In the genomic region with DNA sequence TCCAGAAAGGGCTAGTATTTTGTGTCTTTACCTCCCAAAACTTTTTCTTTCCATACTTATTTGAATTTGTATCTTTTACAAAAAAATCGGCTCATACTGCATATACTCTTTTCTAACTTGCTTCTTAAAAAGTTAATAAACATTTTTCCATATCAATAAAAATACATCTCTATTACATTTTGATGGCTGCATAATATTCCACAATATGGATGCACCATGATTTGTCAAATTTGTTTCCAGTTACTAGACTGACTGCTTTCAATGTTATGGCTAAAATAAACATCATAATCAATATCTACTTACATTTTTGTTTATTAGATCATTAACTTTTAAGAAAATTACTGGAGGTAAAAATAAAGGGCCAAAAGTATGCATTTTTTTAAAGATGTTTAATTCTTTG, we compare ENCODE assay signal across 27 cellular contexts.
DNase-seq lines count a peak whose midpoint lies in the region; ATAC-seq, FAIRE-seq and TF ChIP-seq lines count a peak whose summit lies in the region.
"Had no signal": no experiment of that assay in that cellular context is flagged by ENCODE, and none has a peak within 500 bp of the region (broad histone marks: within the 10 kb centered on the region; RNA-seq: fewer than 3 reads in every experiment).

No MANE protein-coding gene starts in this region.

- no peak overlapping the region for H3K9ac ChIP-seq in K562 (ENCODE audit: insufficient read depth in 1 of 2, low read depth in 2 of 2, low read length in 2 of 2)
- H3K9ac ChIP-seq: BLaER1 had no signal

- no peak overlapping the region for H3K27ac Mint-ChIP-seq in MCF 10A (ENCODE audit: low read depth, unreplicated experiment)
- H3K27ac Mint-ChIP-seq: CD14-positive monocyte; CD4-positive, CD25-positive, alpha-beta regulatory T cell; CD8-positive, alpha-beta T cell had no signal

- BruUV-seq in K562 (replicated peaks; lab: Mats Ljungman, UMichigan) (no TSS peak), MCF 10A (replicated peaks; lab: Mats Ljungman, UMichigan) (no TSS peak)

- ATAC-seq in left ventricle myocardium superior (no peak), K562 (no peak)
- ATAC-seq: CD8-positive, alpha-beta T cell; GM12878 had no signal

- no peaks in the 10 kb centered on the region for H3K79me2 ChIP-seq in K562 (ENCODE audit: control insufficient read depth, insufficient read depth, low read length)

- H3K4me3 Mint-ChIP-seq in MCF 10A (ENCODE audit: unreplicated experiment) = no peak overlapping the region
- H3K4me3 Mint-ChIP-seq: CD14-positive monocyte; CD4-positive, CD25-positive, alpha-beta regulatory T cell; CD8-positive, alpha-beta T cell had no signal

- intact Hi-C loops in left ventricle myocardium inferior (cut with micrococcal nuclease) (no loop called here), left ventricle myocardium superior (cut with micrococcal nuclease) (no loop called here), K562 (cut with micrococcal nuclease) (no loop called here), MCF 10A (cut with micrococcal nuclease) (no loop called here)

- H3K36me3 ChIP-seq in left ventricle myocardium inferior = no peaks in the 10 kb centered on the region
- peaks cover 3% of the 10 kb centered on the region; the same call in 1 of the 3 replicates for H3K36me3 ChIP-seq in K562 (ENCODE audit: control insufficient read depth, insufficient read depth, low read length)
- H3K36me3 ChIP-seq: BLaER1 had no signal

- POLR2A ChIA-PET in K562 (lab: Yijun Ruan, JAX) = no interaction called here
- POLR2A ChIA-PET in MCF 10A (lab: Yijun Ruan, JAX) = no interaction called here

- FAIRE-seq in K562 (lab: Jason Lieb, UNC) = no peak
- peak; percentile 78 for FAIRE-seq in islet of Langerhans (lab: Jason Lieb, UNC)
- no peak for FAIRE-seq in D721Med (lab: Jason Lieb, UNC)
- FAIRE-seq: A204.1, GM12878, GM12892, GM18507 had no signal

- 67% methylated on average over 1 of the region's 1 CpG for WGBS in K562 (ENCODE audit: insufficient coverage, low coverage, missing lambda C conversion rate)

- no peaks in the 10 kb centered on the region for H4K20me1 ChIP-seq in K562 (replicated peaks; ENCODE audit: control insufficient read depth, insufficient read depth, low read length)
- H4K20me1 ChIP-seq: BLaER1 had no signal

- H3K27ac ChIP-seq in left ventricle myocardium inferior (replicated peaks) = peak overlapping the region; percentile 28
- no peak overlapping the region for H3K27ac ChIP-seq in K562 (ENCODE audit: extremely low read depth, low read depth, low read length)
- H3K27ac ChIP-seq: BLaER1 had no signal

- no peak for TF ChIP-seq POLR2A in K562 (conservative IDR thresholded peaks at IDR 0.05)

- H2AFZ ChIP-seq in K562 (ENCODE audit: low read depth, low read length) = no peak overlapping the region

- no peak overlapping the region for H3K4me3 ChIP-seq in left ventricle myocardium inferior
- no peak overlapping the region for H3K4me3 ChIP-seq in K562
- H3K4me3 ChIP-seq: BLaER1, GM12878 had no signal

- peaks cover 7% of the 10 kb centered on the region for H3K36me3 Mint-ChIP-seq in MCF 10A (ENCODE audit: insufficient read depth, unreplicated experiment)
- H3K36me3 Mint-ChIP-seq: CD14-positive monocyte; CD4-positive, CD25-positive, alpha-beta regulatory T cell; CD8-positive, alpha-beta T cell had no signal

- H3K9me1 ChIP-seq in K562 (ENCODE audit: control insufficient read depth, insufficient read depth, low read length) = no peaks in the 10 kb centered on the region

- H3K27me3 ChIP-seq in left ventricle myocardium inferior (ENCODE audit: low read depth) (no peaks in the 10 kb centered on the region), K562 (ENCODE audit: control insufficient read depth in 2 of 2, insufficient read depth in 2 of 2, low read length in 2 of 2) (no peaks in the 10 kb centered on the region)
- H3K27me3 ChIP-seq: BE2C, BLaER1 had no signal

- H3K4me1 ChIP-seq in left ventricle myocardium inferior (peaks cover 20% of the 10 kb centered on the region), K562 (replicated peaks in 1 of 2; ENCODE audit: control insufficient read depth in 2 of 2, insufficient read depth in 2 of 2, low read length in 2 of 2) (no peaks in the 10 kb centered on the region)
- H3K4me1 ChIP-seq: BLaER1 had no signal

- no peak for TF ChIP-seq EP300 in K562 (IDR thresholded peaks at IDR 0.05; ENCODE audit: low read length)

- no peak overlapping the region for H3K4me2 ChIP-seq in K562 (ENCODE audit: insufficient read depth, low read length)
- H3K4me2 ChIP-seq: BLaER1 had no signal

- CTCF ChIA-PET in K562 (lab: Yijun Ruan, JAX; ENCODE audit: low intra/inter-chr PET ratio) (no interaction called here), MCF 10A (lab: Yijun Ruan, JAX) (no interaction called here)

- H3K9me3 Mint-ChIP-seq in MCF 10A (ENCODE audit: unreplicated experiment) = peaks cover under 1% of the 10 kb centered on the region

- TF ChIP-seq CTCF in left ventricle myocardium inferior (IDR thresholded peaks at IDR 0.05; ENCODE audit: borderline replicate concordance) (no peak), K562 (IDR thresholded peaks at IDR 0.05 in 2 of 3, conservative IDR thresholded peaks at IDR 0.05 in 1 of 3; ENCODE audit: insufficient read depth in 2 of 3, low read depth in 1 of 3, low read length in 3 of 3) (no peak), D721Med (IDR thresholded peaks at IDR 0.05; ENCODE audit: insufficient read depth, missing control alignments) (no peak), MCF 10A (IDR thresholded peaks at IDR 0.05; ENCODE audit: unreplicated experiment) (no peak)

- H3K9me3 ChIP-seq in left ventricle myocardium inferior (replicated peaks) (peaks cover 29% of the 10 kb centered on the region), K562 (replicated peaks; ENCODE audit: control insufficient read depth, insufficient read depth, low read depth, low read length) (no peaks in the 10 kb centered on the region)
- H3K9me3 ChIP-seq: BE2C, BLaER1 had no signal

- in situ Hi-C loops in K562 (cut with MboI) = no loop called here

- no peaks in the 10 kb centered on the region for H3K27me3 Mint-ChIP-seq in MCF 10A (ENCODE audit: insufficient read depth, unreplicated experiment)
- H3K27me3 Mint-ChIP-seq: CD4-positive, CD25-positive, alpha-beta regulatory T cell had no signal

- DNase-seq in left ventricle myocardium inferior (no peak), left ventricle myocardium superior (no peak), K562 (ENCODE audit: extremely low read depth in 1 of 4, low spot score in 3 of 4) (no peak), D721Med (ENCODE audit: insufficient read length, low spot score) (no peak), MCF 10A (ENCODE audit: unreplicated experiment) (no peak)
- DNase-seq: 8988T; ACHN; BE2C; C1 segment of cervical spinal cord; Caco-2; Calu3; CD4-positive, CD25-positive, alpha-beta regulatory T cell; CD8-positive, alpha-beta T cell; DMS 273 treated with DMSO at 0.1 percent for 48 hours; DMS153; DMS53; DMS79; DND-41; EL; GDM1 had no signal

- H3K4me1 Mint-ChIP-seq in MCF 10A (ENCODE audit: insufficient read depth, unreplicated experiment) = no peaks in the 10 kb centered on the region
- H3K4me1 Mint-ChIP-seq: CD14-positive monocyte; CD4-positive, CD25-positive, alpha-beta regulatory T cell had no signal

- TF ChIP-seq RAD21 in K562 (CRISPR knock-in tag; conservative IDR thresholded peaks at IDR 0.05 in 1 of 2, IDR thresholded peaks at IDR 0.05 in 1 of 2) = no peak

TF ChIP-seq in K562, 482 proteins besides CTCF, POLR2A, EP300 and RAD21:
- TF ChIP-seq ZNF146 (CRISPR knock-in tag; IDR thresholded peaks at IDR 0.05; ENCODE audit: unreplicated experiment) (peak; percentile 78), NEUROD1 (IDR thresholded peaks at IDR 0.05; ENCODE audit: borderline replicate concordance, low read depth, low read length, partially characterized antibody) (no peak), ZNF778 (CRISPR knock-in tag; IDR thresholded peaks at IDR 0.05) (no peak), RBM25 (IDR thresholded peaks at IDR 0.05; ENCODE audit: low read depth, low read length, severe bottlenecking) (peak; percentile 73)
